Comparison of ENCODE assay signal across 17 cellular contexts in the genomic region with DNA sequence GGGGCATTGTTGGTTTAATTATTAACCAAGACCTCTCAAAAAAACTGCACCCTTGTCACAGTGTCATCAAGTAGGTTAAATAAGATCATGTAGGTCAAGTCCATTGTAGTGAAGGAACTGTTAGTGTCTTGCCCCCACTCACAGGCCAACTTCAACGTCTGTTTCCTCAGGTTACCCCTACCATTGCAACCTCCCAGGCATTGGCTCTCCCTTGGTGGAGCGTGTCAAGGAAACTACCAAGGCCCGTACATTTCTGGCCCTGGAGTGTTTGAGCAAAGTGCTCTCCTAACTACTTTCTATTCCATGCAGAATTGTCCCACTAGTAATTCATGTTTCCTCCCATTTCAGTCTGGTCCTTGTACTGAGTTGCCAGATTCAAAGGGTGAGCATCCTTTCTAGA.
A peak's percentile ranks its signal among the peaks of the same experiment; 100 is the strongest.
DNase-seq lines count a peak whose midpoint lies in the region; ATAC-seq and TF ChIP-seq lines count a peak whose summit lies in the region.
"Had no signal": no experiment of that assay in that cellular context is flagged by ENCODE, and none has a peak within 500 bp of the region (broad histone marks: within the 10 kb centered on the region; RNA-seq: fewer than 3 reads in every experiment).

No MANE protein-coding gene starts in this region.

- intact Hi-C loops in activated B cell treated with CpG ODN at 0.5 μM for 24 hours (cut with micrococcal nuclease): no loop called here

- H3K4me1 ChIP-seq in upper lobe of left lung: no peaks in the 10 kb centered on the region
- H3K4me1 ChIP-seq in HAP-1: peaks cover 14% of the 10 kb centered on the region
- H3K4me1 ChIP-seq: BE2C had no signal

- peaks cover 0 to 16% (median 1%) of the 10 kb centered on the region in 4 donors for H3K36me3 ChIP-seq in upper lobe of left lung
- no peaks in the 10 kb centered on the region for H3K36me3 ChIP-seq in HAP-1 (replicated peaks)
- H3K36me3 ChIP-seq: BE2C had no signal

- H3K27ac Mint-ChIP-seq in activated B cell treated with CpG ODN at 0.5 μM for 24 hours (peak overlapping the region; percentile 35), chondrocyte (ENCODE audit: unreplicated experiment) (no peak overlapping the region)
- H3K27ac Mint-ChIP-seq in stimulated activated naive B cell treated with anti-CD40 and anti-IgM and Interleukin-4, amounts not matched to agents 10 μg/mL and 1 μg/mL and 100 μg/mL, for 72 hours: peak overlapping the region; percentile 73
- H3K27ac Mint-ChIP-seq: CD4-positive, alpha-beta memory T cell had no signal

- POLR2A ChIA-PET in activated B cell treated with CpG ODN at 0.5 μM for 24 hours (lab: Charles Lee): no interaction called here

- TF ChIP-seq CTCF in activated B cell treated with CpG ODN at 0.5 μM for 24 hours (IDR thresholded peaks at IDR 0.05) (no peak), upper lobe of left lung (IDR thresholded peaks at IDR 0.05) (no peak), chondrocyte (IDR thresholded peaks at IDR 0.05) (no peak)

- DNase-seq in DMS53 treated with DMSO at 0.1 percent for 48 hours (lab: John Stamatoyannopoulos, UW; ENCODE audit: unreplicated experiment) (peak; percentile 19), activated B cell treated with CpG ODN at 0.5 μM for 24 hours (no peak), upper lobe of left lung (no peak), chondrocyte (ENCODE audit: low spot score) (no peak), HAP-1 (ENCODE audit: low spot score in 2 of 2) (no peak)
- no peak for DNase-seq in stimulated activated naive B cell treated with anti-CD40 and anti-IgM and Interleukin-4, amounts not matched to agents 10 μg/mL and 1 μg/mL and 100 μg/mL, for 72 hours
- DNase-seq: BE2C; CD4-positive, alpha-beta memory T cell; COR-L47; DMS153; GF-D8; GM23248; Karpas-422 had no signal

- TF ChIP-seq POLR2A in GM18505 (IDR thresholded peaks at IDR 0.05; ENCODE audit: borderline replicate concordance, extremely low read depth, insufficient read depth, insufficient read length): peak; percentile 26
- no peak for TF ChIP-seq POLR2A in upper lobe of left lung (IDR thresholded peaks at IDR 0.05)

- no peaks in the 10 kb centered on the region for H3K27me3 ChIP-seq in upper lobe of left lung
- H3K27me3 ChIP-seq in HAP-1 (ENCODE audit: low read depth): no peaks in the 10 kb centered on the region

- H3K4me3 Mint-ChIP-seq in activated B cell treated with CpG ODN at 0.5 μM for 24 hours (no peak overlapping the region), chondrocyte (ENCODE audit: unreplicated experiment) (no peak overlapping the region)
- no peak overlapping the region for H3K4me3 Mint-ChIP-seq in stimulated activated naive B cell treated with anti-CD40 and anti-IgM and Interleukin-4, amounts not matched to agents 10 μg/mL and 1 μg/mL and 100 μg/mL, for 72 hours
- H3K4me3 Mint-ChIP-seq: CD4-positive, alpha-beta memory T cell had no signal

- ATAC-seq in GM18505 (IDR thresholded peaks at IDR 0.05; ENCODE audit: unreplicated experiment) (no peak), activated B cell treated with CpG ODN at 0.5 μM for 24 hours (ENCODE audit: low read depth) (no peak), upper lobe of left lung (ENCODE audit: low FRiP score in 2 of 2) (no peak)
- ATAC-seq in stimulated activated naive B cell treated with anti-CD40 and anti-IgM and Interleukin-4, amounts not matched to agents 10 μg/mL and 1 μg/mL and 100 μg/mL, for 72 hours (replicated peaks): peak in 1 of 2 donors; percentile 19
- ATAC-seq: K562 had no signal

- H3K27me3 Mint-ChIP-seq in activated B cell treated with CpG ODN at 0.5 μM for 24 hours (no peaks in the 10 kb centered on the region), chondrocyte (ENCODE audit: low read depth) (no peaks in the 10 kb centered on the region)
- H3K27me3 Mint-ChIP-seq in stimulated activated naive B cell treated with anti-CD40 and anti-IgM and Interleukin-4, amounts not matched to agents 10 μg/mL and 1 μg/mL and 100 μg/mL, for 72 hours: no peaks in the 10 kb centered on the region

- WGBS in upper lobe of left lung, 2 donors: 78 to 88% methylated on average over 3 of the region's 3 CpGs

- H3K9me3 ChIP-seq in upper lobe of left lung (no peaks in the 10 kb centered on the region), HAP-1 (no peaks in the 10 kb centered on the region)
- H3K9me3 ChIP-seq: BE2C had no signal

- peaks cover 44% of the 10 kb centered on the region for H3K36me3 Mint-ChIP-seq in activated B cell treated with CpG ODN at 0.5 μM for 24 hours (ENCODE audit: low read depth)
- H3K36me3 Mint-ChIP-seq in stimulated activated naive B cell treated with anti-CD40 and anti-IgM and Interleukin-4, amounts not matched to agents 10 μg/mL and 1 μg/mL and 100 μg/mL, for 72 hours: peaks cover 26 to 31% of the 10 kb centered on the region in 2 donors
- peaks cover 4% of the 10 kb centered on the region for H3K36me3 Mint-ChIP-seq in chondrocyte (ENCODE audit: low read depth)
- H3K36me3 Mint-ChIP-seq: CD4-positive, alpha-beta memory T cell had no signal

- no peaks in the 10 kb centered on the region for H3K9me3 Mint-ChIP-seq in activated B cell treated with CpG ODN at 0.5 μM for 24 hours
- H3K9me3 Mint-ChIP-seq in stimulated activated naive B cell treated with anti-CD40 and anti-IgM and Interleukin-4, amounts not matched to agents 10 μg/mL and 1 μg/mL and 100 μg/mL, for 72 hours: no peaks in the 10 kb centered on the region
- no peaks in the 10 kb centered on the region for H3K9me3 Mint-ChIP-seq in chondrocyte (ENCODE audit: low read depth)
- H3K9me3 Mint-ChIP-seq: CD4-positive, alpha-beta memory T cell had no signal

- no peak overlapping the region for H3K4me3 ChIP-seq in upper lobe of left lung
- H3K4me3 ChIP-seq in HAP-1: no peak overlapping the region
- H3K4me3 ChIP-seq: GM23248, K562 had no signal

- TF ChIP-seq EP300 in upper lobe of left lung (IDR thresholded peaks at IDR 0.05): no peak

- H3K4me1 Mint-ChIP-seq in activated B cell treated with CpG ODN at 0.5 μM for 24 hours: no peaks in the 10 kb centered on the region
- H3K4me1 Mint-ChIP-seq in stimulated activated naive B cell treated with anti-CD40 and anti-IgM and Interleukin-4, amounts not matched to agents 10 μg/mL and 1 μg/mL and 100 μg/mL, for 72 hours: peaks cover 0 to 2% of the 10 kb centered on the region in 2 donors
- H3K4me1 Mint-ChIP-seq in chondrocyte (ENCODE audit: low read depth): no peaks in the 10 kb centered on the region
- H3K4me1 Mint-ChIP-seq: CD4-positive, alpha-beta memory T cell had no signal

- in situ Hi-C loops in HAP-1 (cut with MboI; ENCODE audit: low sequenced_read_pairs): no loop called here

- CTCF ChIA-PET in activated B cell treated with CpG ODN at 0.5 μM for 24 hours (lab: Charles Lee): no interaction called here

- H3K27ac ChIP-seq in upper lobe of left lung: no peak overlapping the region
- H3K27ac ChIP-seq: C4-2B, GM23248, HL-60 had no signal
